In the genomic region with DNA sequence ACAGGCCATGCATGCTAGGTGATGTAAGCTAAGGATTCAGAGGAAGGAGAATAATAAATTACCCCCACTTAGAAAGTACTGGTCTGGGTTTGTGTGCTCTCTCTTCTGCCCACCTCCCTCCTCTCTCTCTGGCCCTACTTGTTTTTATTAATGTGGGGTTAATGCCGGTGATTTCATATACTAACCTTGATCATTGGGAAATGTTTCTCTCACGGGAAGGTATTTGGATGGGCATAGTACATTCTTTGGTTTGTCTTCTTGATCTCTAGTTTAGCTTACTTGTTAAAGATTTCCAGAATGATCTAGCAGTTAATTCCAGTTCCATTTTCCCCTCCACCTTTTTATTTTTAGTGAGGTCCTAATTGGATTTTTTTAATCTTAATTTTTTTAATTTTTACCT, we compare ENCODE assay signal across 17 cellular contexts.
"Had no signal": no experiment of that assay in that cellular context is flagged by ENCODE, and none has a peak within 500 bp of the region (broad histone marks: within the 10 kb centered on the region; RNA-seq: fewer than 3 reads in every experiment).

No MANE protein-coding gene starts in this region.

- H3K4me3 ChIP-seq: heart right ventricle, left ventricle myocardium inferior, lung, smooth muscle cell, thyroid gland had no signal

- H3K9me3 ChIP-seq: thyroid gland had no signal

- FAIRE-seq: endometrium, frontal cortex, keratinocyte, urothelium cell line had no signal

- DNase-seq: effector memory CD4-positive, alpha-beta T cell; heart right ventricle; left ventricle myocardium inferior; mesendoderm; naive B cell; occipital lobe; right cardiac atrium; stimulated activated CD4-positive, alpha-beta T cell treated with anti-CD3 and anti-CD28 coated beads, Interleukin-2, amount 100 ng/mL, for 48 hours; stimulated activated naive CD4-positive, alpha-beta T cell treated with Interleukin-2 at 50 U/mL for 16 hours; thyroid gland had no signal

- H3K4me2 ChIP-seq: smooth muscle cell had no signal

- H3K27me3 ChIP-seq: heart right ventricle, thyroid gland had no signal

- ATAC-seq: esophagus mucosa, heart right ventricle, right cardiac atrium had no signal

- H3K27ac ChIP-seq: heart right ventricle, left ventricle myocardium inferior, thyroid gland had no signal

- H3K36me3 ChIP-seq: heart right ventricle, left ventricle myocardium inferior, thyroid gland had no signal
